1 cellular context compared by ENCODE assay signal in the genomic region with DNA sequence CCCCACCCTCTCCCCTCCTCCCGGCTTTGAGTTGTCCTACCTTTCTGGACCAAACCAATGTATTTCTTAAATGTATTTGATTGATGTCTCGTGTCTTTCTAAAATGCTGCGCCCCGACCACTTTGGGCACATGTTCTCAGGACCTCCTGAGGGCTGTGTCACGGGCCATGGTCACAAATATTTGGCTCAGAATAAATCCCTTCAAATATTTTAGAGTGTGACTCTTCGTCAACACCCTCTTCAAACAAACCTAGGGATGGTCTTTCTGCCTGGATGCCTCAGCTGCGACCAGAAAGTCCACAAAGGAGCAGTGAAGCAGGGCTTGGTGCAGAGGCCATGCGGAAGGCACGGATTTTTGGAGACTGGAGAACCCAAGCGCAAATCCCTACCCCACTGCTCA.
TF ChIP-seq lines count a peak whose summit lies in the region.

No MANE protein-coding gene starts in this region.

TF ChIP-seq in WTC11, 78 proteins besides CTCF, POLR2A, EP300 and RAD21 (continued from another document):
- TF ChIP-seq, protein P1, sequence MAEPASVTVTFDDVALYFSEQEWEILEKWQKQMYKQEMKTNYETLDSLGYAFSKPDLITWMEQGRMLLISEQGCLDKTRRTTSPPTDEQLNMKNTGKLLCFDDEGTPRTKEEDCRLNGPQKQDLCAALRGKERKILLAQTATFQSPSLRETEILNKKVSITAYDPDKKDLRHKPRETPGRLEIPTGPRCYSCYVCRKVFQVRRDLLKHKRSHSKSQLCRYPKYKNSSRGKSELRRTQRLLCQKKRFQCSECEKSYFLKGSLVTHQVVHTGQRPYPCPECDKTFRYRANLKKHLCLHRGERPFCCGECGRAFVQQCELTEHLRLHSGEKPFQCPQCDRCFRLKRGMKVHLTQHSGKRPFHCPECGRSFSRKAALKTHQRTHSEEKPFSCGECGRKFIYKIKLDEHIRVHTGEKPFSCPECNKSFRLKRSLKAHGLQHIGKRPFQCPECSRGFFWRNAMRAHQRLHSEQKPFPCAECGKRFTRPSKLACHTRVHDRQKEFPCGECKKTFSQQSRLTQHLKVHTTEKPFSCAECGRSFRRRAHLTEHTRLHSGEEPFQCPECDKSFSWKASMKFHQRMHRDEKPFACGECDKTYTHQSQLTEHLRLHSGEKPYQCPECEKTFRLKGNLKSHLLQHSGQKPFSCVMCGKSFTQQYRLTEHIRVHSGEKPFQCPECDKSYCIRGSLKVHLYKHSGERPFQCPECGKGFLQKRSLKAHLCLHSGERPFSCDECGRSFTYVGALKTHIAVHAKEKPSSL (CRISPR knock-in tag; conservative IDR thresholded peaks at IDR 0.05), result no peak
- TF ChIP-seq ZNF317 (CRISPR knock-in tag; IDR thresholded peaks at IDR 0.05; ENCODE audit: borderline replicate concordance, low read depth) (no peak), ZNF138 (CRISPR knock-in tag; conservative IDR thresholded peaks at IDR 0.05) (no peak)
